8 cellular contexts compared by ENCODE assay signal in genomic region chr3:189710620-189711388, GRCh38.
DNase-seq lines count a peak whose midpoint lies in the region; ATAC-seq lines count a peak whose summit lies in the region.

No MANE protein-coding gene starts in this region.

- ATAC-seq in HG02759 (IDR thresholded peaks at IDR 0.05; ENCODE audit: unreplicated experiment), result peak; percentile 79
- ATAC-seq in left lobe of liver, result peak; percentile 66

- H3K36me3 Mint-ChIP-seq in activated naive CD8-positive, alpha-beta T cell treated with anti-CD3 and anti-CD28 coated beads for 36 hours, result no peaks in the 10 kb centered on the region

- H3K4me1 Mint-ChIP-seq in activated naive CD8-positive, alpha-beta T cell treated with anti-CD3 and anti-CD28 coated beads for 36 hours, result peaks cover 7% of the 10 kb centered on the region

- H3K27ac Mint-ChIP-seq in activated naive CD8-positive, alpha-beta T cell treated with anti-CD3 and anti-CD28 coated beads for 36 hours, result no peak overlapping the region

- no peaks in the 10 kb centered on the region for H3K27me3 Mint-ChIP-seq in activated naive CD8-positive, alpha-beta T cell treated with anti-CD3 and anti-CD28 coated beads for 36 hours

- no peaks in the 10 kb centered on the region for H3K9me3 Mint-ChIP-seq in activated naive CD8-positive, alpha-beta T cell treated with anti-CD3 and anti-CD28 coated beads for 36 hours

- DNase-seq in GM03348 (ENCODE audit: low spot score) (peak; percentile 85), left lobe of liver (ENCODE audit: low spot score) (peak; percentile 47), NCI-H446 treated with DMSO at 0.1 percent for 48 hours (lab: John Stamatoyannopoulos, UW) (no peak), NOMO-1 (lab: John Stamatoyannopoulos, UW; ENCODE audit: unreplicated experiment in 2 of 2) (no peak), activated gamma-delta T cell (lab: John Stamatoyannopoulos, UW) (no peak), hippocampal formation (lab: John Stamatoyannopoulos, UW) (no peak)
- peak; percentile 4 for DNase-seq in activated naive CD8-positive, alpha-beta T cell treated with anti-CD3 and anti-CD28 coated beads for 36 hours

- H3K4me3 Mint-ChIP-seq in activated naive CD8-positive, alpha-beta T cell treated with anti-CD3 and anti-CD28 coated beads for 36 hours, result no peak overlapping the region

Comparison
In these comparisons a context has a peak if more than half of its experiments do, and no peak if none do; other contexts are left out.
1. DNase-seq: peak in GM03348 (single experiment), activated naive CD8-positive, alpha-beta T cell treated with anti-CD3 and anti-CD28 coated beads for 36 hours (single experiment) and left lobe of liver (single experiment); none in NCI-H446 treated with DMSO at 0.1 percent for 48 hours (single experiment), NOMO-1 (0 of 2), activated gamma-delta T cell (single experiment) and hippocampal formation (0 of 2).